Comparison of ENCODE assay signal across 19 cellular contexts in genomic region chr4:15947684-15948083, GRCh38. TPM values are rescaled to one million over a fixed set of nuclear protein-coding genes. Genes with fewer than 3 reads are reported as not detected.
DNase-seq lines count a peak whose midpoint lies in the region; ATAC-seq and TF ChIP-seq lines count a peak whose summit lies in the region.
"Had no signal": no experiment of that assay in that cellular context is flagged by ENCODE, and none has a peak within 500 bp of the region (broad histone marks: within the 10 kb centered on the region; RNA-seq: fewer than 3 reads in every experiment).

No MANE protein-coding gene starts in this region.

- ATAC-seq in RWPE2 (ENCODE audit: low read depth), result peak; percentile 71
- ATAC-seq in GM21786 (IDR thresholded peaks at IDR 0.05; ENCODE audit: unreplicated experiment), result no peak

- H3K27ac ChIP-seq in breast epithelium (no peak overlapping the region), RWPE2 (ENCODE audit: poor library complexity, severe bottlenecking) (peak overlapping the region; percentile 7)
- H3K27ac ChIP-seq: 22Rv1, BLaER1, C4-2B had no signal

- no peaks in the 10 kb centered on the region for H3K27me3 Mint-ChIP-seq in MCF 10A (ENCODE audit: insufficient read depth, unreplicated experiment)
- H3K27me3 Mint-ChIP-seq: B cell had no signal

- TF ChIP-seq POLR2A in breast epithelium (IDR thresholded peaks at IDR 0.05), result no peak

- POLR2A ChIA-PET in MCF 10A (lab: Yijun Ruan, JAX), result interaction anchor here (0.5 to 1.2 kb wide), 4 partner anchors 10 to 294 kb away, joined by 3 to 5 read pairs (median 4); no protein-coding TSS in a partner anchor

- peaks cover 5% of the 10 kb centered on the region for H3K36me3 Mint-ChIP-seq in MCF 10A (ENCODE audit: insufficient read depth, unreplicated experiment)
- H3K36me3 Mint-ChIP-seq: CD4-positive, CD25-positive, alpha-beta regulatory T cell had no signal

- H3K4me3 ChIP-seq in breast epithelium, result no peak overlapping the region
- H3K4me3 ChIP-seq in RWPE2 (ENCODE audit: severe bottlenecking), result no peak overlapping the region
- H3K4me3 ChIP-seq in epithelial cell of esophagus (ENCODE audit: low read length), result no peak overlapping the region
- H3K4me3 ChIP-seq: BLaER1, HAP-1 had no signal

- H3K4me1 ChIP-seq in breast epithelium (no peaks in the 10 kb centered on the region), RWPE2 (ENCODE audit: insufficient read depth, poor library complexity, severe bottlenecking) (peaks cover 8% of the 10 kb centered on the region)
- H3K4me1 ChIP-seq: BLaER1, HAP-1 had no signal

- H3K9me3 ChIP-seq in breast epithelium (no peaks in the 10 kb centered on the region), RWPE2 (ENCODE audit: severe bottlenecking) (no peaks in the 10 kb centered on the region)
- H3K9me3 ChIP-seq: HAP-1 had no signal

- intact Hi-C loops in MCF 10A (cut with micrococcal nuclease) (no loop called here), breast epithelium (cut with DNase I; ENCODE audit: low total_unique reads) (no loop called here)

- peak; percentile 75 for DNase-seq in MCF 10A (ENCODE audit: unreplicated experiment)
- no peak for DNase-seq in breast epithelium (ENCODE audit: low spot score in 2 of 2)
- no peak for DNase-seq in RWPE2 (ENCODE audit: low spot score)
- peak; percentile 77 for DNase-seq in epithelial cell of esophagus (ENCODE audit: low read depth)
- DNase-seq in GDM1 (lab: John Stamatoyannopoulos, UW), result no peak
- DNase-seq: CD4-positive, CD25-positive, alpha-beta regulatory T cell; CD8-positive, alpha-beta memory T cell; DMS 273 treated with DMSO at 0.1 percent for 48 hours; DMS79; EL; GF-D8; GOT3; HFFc6 had no signal

- no peak for TF ChIP-seq CTCF in MCF 10A (IDR thresholded peaks at IDR 0.05; ENCODE audit: unreplicated experiment)
- no peak for TF ChIP-seq CTCF in breast epithelium (IDR thresholded peaks at IDR 0.05)
- TF ChIP-seq CTCF in RWPE2 (IDR thresholded peaks at IDR 0.05; ENCODE audit: poor library complexity, severe bottlenecking), result no peak
- TF ChIP-seq CTCF in epithelial cell of esophagus (IDR thresholded peaks at IDR 0.05; ENCODE audit: insufficient read depth, low read depth, low read length, missing control alignments), result no peak

- no peaks in the 10 kb centered on the region for H3K36me3 ChIP-seq in breast epithelium
- no peaks in the 10 kb centered on the region for H3K36me3 ChIP-seq in RWPE2 (ENCODE audit: low read depth)
- H3K36me3 ChIP-seq: BLaER1, HAP-1 had no signal

- H3K4me1 Mint-ChIP-seq in MCF 10A (ENCODE audit: insufficient read depth, unreplicated experiment), result peaks cover 25% of the 10 kb centered on the region
- H3K4me1 Mint-ChIP-seq: B cell; CD4-positive, CD25-positive, alpha-beta regulatory T cell; CD8-positive, alpha-beta memory T cell had no signal

- H3K9me3 Mint-ChIP-seq in MCF 10A (ENCODE audit: unreplicated experiment), result no peaks in the 10 kb centered on the region
- H3K9me3 Mint-ChIP-seq: CD8-positive, alpha-beta memory T cell; HFFc6 had no signal

- H3K27ac Mint-ChIP-seq in MCF 10A (ENCODE audit: low read depth, unreplicated experiment), result peak overlapping the region; percentile 66
- H3K27ac Mint-ChIP-seq: B cell; CD4-positive, CD25-positive, alpha-beta regulatory T cell; HFFc6 had no signal

- CTCF ChIA-PET in MCF 10A (lab: Yijun Ruan, JAX), result interaction anchor here (0.6 to 12.1 kb wide), 4 partner anchors 8 to 143 kb away, joined by 3 to 357 read pairs (median 9); no protein-coding TSS in a partner anchor

- H3K27me3 ChIP-seq in breast epithelium (no peaks in the 10 kb centered on the region), RWPE2 (ENCODE audit: insufficient read depth, poor library complexity, severe bottlenecking) (no peaks in the 10 kb centered on the region)
- H3K27me3 ChIP-seq: BLaER1 had no signal

- H3K4me3 Mint-ChIP-seq in MCF 10A (ENCODE audit: unreplicated experiment), result no peak overlapping the region
- H3K4me3 Mint-ChIP-seq: B cell; CD4-positive, CD25-positive, alpha-beta regulatory T cell; HFFc6 had no signal

- BruUV-seq in MCF 10A (replicated peaks; lab: Mats Ljungman, UMichigan), result no TSS peak

RNA-seq across cellular contexts. Expression of gene FGFBP1, which starts 9.1 kb away (rescaled TPM):
- total RNA-seq in MCF 10A (2022), result 9.5 and 13.8 TPM in 2 replicates
- under 1 TPM in 1 of 3 donors, not detected in 2; 0.73 TPM for total RNA-seq in breast epithelium
- total RNA-seq: B cell; CD4-positive, CD25-positive, alpha-beta regulatory T cell; CD8-positive, alpha-beta memory T cell; HFFc6 had no signal

RNA-seq across cellular contexts. Expression of gene FGFBP2, which starts 15.3 kb away (rescaled TPM):
- not detected in 2 replicates for total RNA-seq in MCF 10A (2022)
- total RNA-seq in breast epithelium, result 1 to 10 TPM; 3.4 to 6.4 (median 6.2) TPM
- total RNA-seq: HFFc6 had no signal

Comparison
In these comparisons a context has a peak if more than half of its experiments do, and no peak if none do; other contexts are left out.
1. DNase-seq: peak in MCF 10A (single experiment) and epithelial cell of esophagus (single experiment); none in breast epithelium (0 of 2), RWPE2 (single experiment) and GDM1 (single experiment).